In the genomic region with DNA sequence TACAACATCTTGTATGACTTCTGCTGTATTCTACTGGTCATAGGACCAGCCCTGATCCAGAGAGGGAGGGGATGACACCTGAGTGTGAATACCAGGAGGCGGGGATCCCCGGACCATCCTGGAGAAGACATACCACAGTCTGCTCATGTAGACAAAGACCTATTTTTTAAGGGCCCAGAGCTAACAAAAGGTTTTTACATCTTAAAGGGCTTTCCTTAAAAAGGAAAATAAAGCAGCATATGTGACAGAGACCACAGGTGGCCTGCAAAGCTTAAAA, we compare ENCODE assay signal across 1 cellular context.
TF ChIP-seq lines count a peak whose summit lies in the region.

No MANE protein-coding gene starts in this region.

TF ChIP-seq in GM23338, 12 proteins besides CTCF, POLR2A, EP300 and RAD21:
- no peak for TF ChIP-seq ZNF331 (CRISPR knock-in tag; IDR thresholded peaks at IDR 0.05; ENCODE audit: low read depth)
- TF ChIP-seq, protein P1, sequence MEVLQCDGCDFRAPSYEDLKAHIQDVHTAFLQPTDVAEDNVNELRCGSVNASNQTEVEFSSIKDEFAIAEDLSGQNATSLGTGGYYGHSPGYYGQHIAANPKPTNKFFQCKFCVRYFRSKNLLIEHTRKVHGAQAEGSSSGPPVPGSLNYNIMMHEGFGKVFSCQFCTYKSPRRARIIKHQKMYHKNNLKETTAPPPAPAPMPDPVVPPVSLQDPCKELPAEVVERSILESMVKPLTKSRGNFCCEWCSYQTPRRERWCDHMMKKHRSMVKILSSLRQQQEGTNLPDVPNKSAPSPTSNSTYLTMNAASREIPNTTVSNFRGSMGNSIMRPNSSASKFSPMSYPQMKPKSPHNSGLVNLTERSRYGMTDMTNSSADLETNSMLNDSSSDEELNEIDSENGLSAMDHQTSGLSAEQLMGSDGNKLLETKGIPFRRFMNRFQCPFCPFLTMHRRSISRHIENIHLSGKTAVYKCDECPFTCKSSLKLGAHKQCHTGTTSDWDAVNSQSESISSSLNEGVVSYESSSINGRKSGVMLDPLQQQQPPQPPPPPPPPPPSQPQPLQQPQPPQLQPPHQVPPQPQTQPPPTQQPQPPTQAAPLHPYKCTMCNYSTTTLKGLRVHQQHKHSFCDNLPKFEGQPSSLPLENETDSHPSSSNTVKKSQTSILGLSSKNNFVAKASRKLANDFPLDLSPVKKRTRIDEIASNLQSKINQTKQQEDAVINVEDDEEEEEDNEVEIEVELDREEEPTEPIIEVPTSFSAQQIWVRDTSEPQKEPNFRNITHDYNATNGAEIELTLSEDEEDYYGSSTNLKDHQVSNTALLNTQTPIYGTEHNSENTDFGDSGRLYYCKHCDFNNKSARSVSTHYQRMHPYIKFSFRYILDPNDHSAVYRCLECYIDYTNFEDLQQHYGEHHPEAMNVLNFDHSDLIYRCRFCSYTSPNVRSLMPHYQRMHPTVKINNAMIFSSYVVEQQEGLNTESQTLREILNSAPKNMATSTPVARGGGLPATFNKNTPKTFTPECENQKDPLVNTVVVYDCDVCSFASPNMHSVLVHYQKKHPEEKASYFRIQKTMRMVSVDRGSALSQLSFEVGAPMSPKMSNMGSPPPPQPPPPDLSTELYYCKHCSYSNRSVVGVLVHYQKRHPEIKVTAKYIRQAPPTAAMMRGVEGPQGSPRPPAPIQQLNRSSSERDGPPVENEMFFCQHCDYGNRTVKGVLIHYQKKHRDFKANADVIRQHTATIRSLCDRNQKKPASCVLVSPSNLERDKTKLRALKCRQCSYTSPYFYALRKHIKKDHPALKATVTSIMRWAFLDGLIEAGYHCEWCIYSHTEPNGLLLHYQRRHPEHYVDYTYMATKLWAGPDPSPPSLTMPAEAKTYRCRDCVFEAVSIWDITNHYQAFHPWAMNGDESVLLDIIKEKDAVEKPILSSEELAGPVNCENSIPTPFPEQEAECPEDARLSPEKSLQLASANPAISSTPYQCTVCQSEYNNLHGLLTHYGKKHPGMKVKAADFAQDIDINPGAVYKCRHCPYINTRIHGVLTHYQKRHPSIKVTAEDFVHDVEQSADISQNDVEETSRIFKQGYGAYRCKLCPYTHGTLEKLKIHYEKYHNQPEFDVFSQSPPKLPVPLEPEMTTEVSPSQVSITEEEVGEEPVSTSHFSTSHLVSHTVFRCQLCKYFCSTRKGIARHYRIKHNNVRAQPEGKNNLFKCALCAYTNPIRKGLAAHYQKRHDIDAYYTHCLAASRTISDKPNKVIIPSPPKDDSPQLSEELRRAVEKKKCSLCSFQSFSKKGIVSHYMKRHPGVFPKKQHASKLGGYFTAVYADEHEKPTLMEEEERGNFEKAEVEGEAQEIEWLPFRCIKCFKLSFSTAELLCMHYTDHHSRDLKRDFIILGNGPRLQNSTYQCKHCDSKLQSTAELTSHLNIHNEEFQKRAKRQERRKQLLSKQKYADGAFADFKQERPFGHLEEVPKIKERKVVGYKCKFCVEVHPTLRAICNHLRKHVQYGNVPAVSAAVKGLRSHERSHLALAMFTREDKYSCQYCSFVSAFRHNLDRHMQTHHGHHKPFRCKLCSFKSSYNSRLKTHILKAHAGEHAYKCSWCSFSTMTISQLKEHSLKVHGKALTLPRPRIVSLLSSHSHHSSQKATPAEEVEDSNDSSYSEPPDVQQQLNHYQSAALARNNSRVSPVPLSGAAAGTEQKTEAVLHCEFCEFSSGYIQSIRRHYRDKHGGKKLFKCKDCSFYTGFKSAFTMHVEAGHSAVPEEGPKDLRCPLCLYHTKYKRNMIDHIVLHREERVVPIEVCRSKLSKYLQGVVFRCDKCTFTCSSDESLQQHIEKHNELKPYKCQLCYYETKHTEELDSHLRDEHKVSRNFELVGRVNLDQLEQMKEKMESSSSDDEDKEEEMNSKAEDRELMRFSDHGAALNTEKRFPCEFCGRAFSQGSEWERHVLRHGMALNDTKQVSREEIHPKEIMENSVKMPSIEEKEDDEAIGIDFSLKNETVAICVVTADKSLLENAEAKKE (CRISPR knock-in tag; IDR thresholded peaks at IDR 0.05): 0 out of 2 replicates have a peak, but pooled peaks have one; percentile 13
